Comparison of ENCODE assay signal across 28 cellular contexts in genomic region chr19:12555456-12555930, GRCh38. TPM values are rescaled to one million over a fixed set of nuclear protein-coding genes. Genes with fewer than 3 reads are reported as not detected.
DNase-seq lines count a peak whose midpoint lies in the region; ATAC-seq, FAIRE-seq and TF ChIP-seq lines count a peak whose summit lies in the region.
"Had no signal": no experiment of that assay in that cellular context is flagged by ENCODE, and none has a peak within 500 bp of the region (broad histone marks: within the 10 kb centered on the region; RNA-seq: fewer than 3 reads in every experiment).

No MANE protein-coding gene starts in this region.

- no peaks in the 10 kb centered on the region for H3K9me3 Mint-ChIP-seq in MCF 10A (ENCODE audit: unreplicated experiment)
- peaks cover 6% of the 10 kb centered on the region for H3K9me3 Mint-ChIP-seq in glutamatergic neuron (ENCODE audit: unreplicated experiment)
- H3K9me3 Mint-ChIP-seq: activated CD4-positive, alpha-beta memory T cell treated with anti-CD3 and anti-CD28 coated beads for 36 hours; activated T-helper 2 cell treated with anti-CD3 and anti-CD28 coated beads, Interferon-gamma antibody, Interleukin-2, Interleukin-4, amounts not matched to agents 10 μg/mL and 5 μg/mL and 100 μg/mL, durations not matched to agents 14 hours and 24 hours and 36 hours; nephron; T-helper 2 cell treated with Interferon-gamma antibody and Interleukin-4, amounts not matched to agents 5 μg/mL and 100 μg/mL, for 36 hours had no signal

- no peaks in the 10 kb centered on the region for H4K20me1 ChIP-seq in mammary epithelial cell (ENCODE audit: insufficient read depth, low read length)
- H4K20me1 ChIP-seq in K562 (replicated peaks; ENCODE audit: control insufficient read depth, insufficient read depth, low read length), result no peaks in the 10 kb centered on the region

- H3K4me3 Mint-ChIP-seq in MCF 10A (ENCODE audit: unreplicated experiment) (no peak overlapping the region), glutamatergic neuron (ENCODE audit: unreplicated experiment) (no peak overlapping the region)
- H3K4me3 Mint-ChIP-seq: activated CD4-positive, alpha-beta memory T cell treated with anti-CD3 and anti-CD28 coated beads for 36 hours; nephron; T-helper 2 cell treated with Interferon-gamma antibody and Interleukin-4, amounts not matched to agents 5 μg/mL and 100 μg/mL, for 36 hours had no signal

- in situ Hi-C loops in mammary epithelial cell (cut with MboI; ENCODE audit: low sequenced_read_pairs in 2 of 2) (no loop called here), K562 (cut with MboI) (no loop called here), transverse colon (cut with MboI; ENCODE audit: low pct_ligation_motif_present in 1 of 4, low pct_unique_long_range_greater_than_20kb in 1 of 4, low sequenced_read_pairs in 3 of 4) (no loop called here)

- FAIRE-seq in K562 (lab: Jason Lieb, UNC), result no peak
- FAIRE-seq: GM12892, islet of Langerhans had no signal

- intact Hi-C loops in mammary epithelial cell (cut with micrococcal nuclease), result loop anchor here (10.0 kb wide), 1 partner anchor 671 kb away; the partner anchor contains the start of gene ZNF69
- intact Hi-C loops in MCF 10A (cut with micrococcal nuclease), result no loop called here
- intact Hi-C loops in K562 (cut with micrococcal nuclease), result no loop called here
- intact Hi-C loops in right lobe of liver (cut with DNase I), result no loop called here
- intact Hi-C loops in transverse colon (cut with DNase I; ENCODE audit: low total_unique reads), result no loop called here

- H3K4me1 ChIP-seq in mammary epithelial cell (ENCODE audit: insufficient read depth, low read length) (peaks cover 4% of the 10 kb centered on the region), K562 (replicated peaks in 1 of 2; ENCODE audit: control insufficient read depth in 2 of 2, insufficient read depth in 2 of 2, low read length in 2 of 2) (peaks cover 6 to 9% of the 10 kb centered on the region in 2 experiments), right lobe of liver (peaks cover 0 to 8% (median 0%) of the 10 kb centered on the region in 4 donors), transverse colon (peaks cover under 1 to 14% (median 7%) of the 10 kb centered on the region in 4 donors)
- H3K4me1 ChIP-seq: BE2C, foreskin keratinocyte had no signal

- no peak overlapping the region for H3K4me2 ChIP-seq in mammary epithelial cell (ENCODE audit: insufficient read depth, low read depth, low read length)
- no peak overlapping the region for H3K4me2 ChIP-seq in K562 (ENCODE audit: insufficient read depth, low read length)

- H3K9me3 ChIP-seq in mammary epithelial cell (replicated peaks; ENCODE audit: insufficient read depth, low read length) (no peaks in the 10 kb centered on the region), K562 (replicated peaks; ENCODE audit: control insufficient read depth, insufficient read depth, low read depth, low read length) (peaks cover 2% of the 10 kb centered on the region; the same call in 1 of the 2 replicates), right lobe of liver (no peaks in the 10 kb centered on the region), transverse colon (no peaks in the 10 kb centered on the region)
- H3K9me3 ChIP-seq: BE2C, body of pancreas, mucosa of descending colon, upper lobe of left lung had no signal

- H3K27ac ChIP-seq in mammary epithelial cell (ENCODE audit: insufficient read depth, low read depth, low read length), result no peak overlapping the region
- H3K27ac ChIP-seq in K562 (ENCODE audit: extremely low read depth, low read depth, low read length), result no peak overlapping the region
- H3K27ac ChIP-seq in right lobe of liver, result no peak overlapping the region
- H3K27ac ChIP-seq in transverse colon, result no peak overlapping the region
- H3K27ac ChIP-seq: body of pancreas, foreskin keratinocyte, upper lobe of left lung, VCaP had no signal

- CTCF ChIA-PET in mammary epithelial cell (lab: Charles Lee; ENCODE audit: low non-redundant PET) (no interaction called here), MCF 10A (lab: Yijun Ruan, JAX) (no interaction called here), K562 (lab: Yijun Ruan, JAX; ENCODE audit: low intra/inter-chr PET ratio) (no interaction called here)

- BruUV-seq in mammary epithelial cell (replicated peaks; lab: Mats Ljungman, UMichigan) (no TSS peak), MCF 10A (replicated peaks; lab: Mats Ljungman, UMichigan) (no TSS peak), K562 (replicated peaks; lab: Mats Ljungman, UMichigan) (no TSS peak)

- 59% methylated on average over 12 of the region's 39 CpGs for WGBS in mammary epithelial cell (ENCODE audit: low coverage, missing lambda C conversion rate)
- 93% methylated on average over 30 of the region's 39 CpGs for WGBS in K562 (ENCODE audit: insufficient coverage, low coverage, missing lambda C conversion rate)
- 49% methylated on average over 17 of the region's 39 CpGs for WGBS in right lobe of liver (ENCODE audit: insufficient coverage, low coverage, low lambda C conversion rate, missing lambda C conversion rate)
- WGBS in transverse colon (ENCODE audit: low coverage in 1 of 2), 2 donors, result 79% methylated on average over 39 of the region's 39 CpGs; no CpG with 5 or more reads in 1 of the 2 donors

- dilution Hi-C loops in mammary epithelial cell (cut with HindIII; ENCODE audit: low sequenced_read_pairs), result no loop called here

- H3K27me3 Mint-ChIP-seq in MCF 10A (ENCODE audit: insufficient read depth, unreplicated experiment) (no peaks in the 10 kb centered on the region), glutamatergic neuron (ENCODE audit: unreplicated experiment) (peaks cover 7% of the 10 kb centered on the region)
- H3K27me3 Mint-ChIP-seq: activated CD4-positive, alpha-beta memory T cell treated with anti-CD3 and anti-CD28 coated beads for 36 hours had no signal

- H3K9me1 ChIP-seq in K562 (ENCODE audit: control insufficient read depth, insufficient read depth, low read length), result no peaks in the 10 kb centered on the region

- H3K36me3 ChIP-seq in mammary epithelial cell (ENCODE audit: insufficient read depth, low read length) (no peaks in the 10 kb centered on the region), K562 (ENCODE audit: control insufficient read depth, insufficient read depth, low read length) (no peaks in the 10 kb centered on the region), right lobe of liver (no peaks in the 10 kb centered on the region), transverse colon (no peaks in the 10 kb centered on the region)
- H3K36me3 ChIP-seq: BE2C, upper lobe of left lung had no signal

- H3K9ac ChIP-seq in mammary epithelial cell (ENCODE audit: insufficient read depth, low read length) (no peak overlapping the region), K562 (ENCODE audit: insufficient read depth in 1 of 2, low read depth in 2 of 2, low read length in 2 of 2) (no peak overlapping the region)

- TF ChIP-seq POLR2A in K562 (conservative IDR thresholded peaks at IDR 0.05) (no peak), right lobe of liver (IDR thresholded peaks at IDR 0.05) (no peak), transverse colon (IDR thresholded peaks at IDR 0.05) (no peak)

- no peak for DNase-seq in mammary epithelial cell
- no peak for DNase-seq in MCF 10A (ENCODE audit: unreplicated experiment)
- no peak for DNase-seq in K562 (ENCODE audit: extremely low read depth in 1 of 4, low spot score in 3 of 4)
- peak in 2 of 3 donors; percentile 24 to 48 for DNase-seq in right lobe of liver
- DNase-seq in transverse colon, result peak; percentile 9
- DNase-seq in glutamatergic neuron, result no peak
- no peak for DNase-seq in activated naive CD4-positive, alpha-beta T cell treated with Interleukin-2 at 50 U/mL for 16 hours
- DNase-seq: activated CD4-positive, alpha-beta memory T cell treated with anti-CD3 and anti-CD28 coated beads for 36 hours; activated CD8-positive, alpha-beta memory T cell treated with anti-CD3 and anti-CD28 coated beads, Interleukin-2, amount 50 U/mL, for 48 hours; BE2C; body of pancreas; COR-L47; effector CD4-positive, alpha-beta T cell; foreskin keratinocyte; hippocampal formation; mucosa of descending colon; NCI-H1105; NCI-H2029 treated with DMSO at 0.1 percent for 48 hours; NCI-H345; NCI-H774 had no signal

- TF ChIP-seq RAD21 in K562 (CRISPR knock-in tag; conservative IDR thresholded peaks at IDR 0.05 in 1 of 2, IDR thresholded peaks at IDR 0.05 in 1 of 2), result no peak

- H3K27ac Mint-ChIP-seq in MCF 10A (ENCODE audit: low read depth, unreplicated experiment) (no peak overlapping the region), glutamatergic neuron (ENCODE audit: unreplicated experiment) (no peak overlapping the region)
- H3K27ac Mint-ChIP-seq: activated CD4-positive, alpha-beta memory T cell treated with anti-CD3 and anti-CD28 coated beads for 36 hours; activated T-helper 2 cell treated with anti-CD3 and anti-CD28 coated beads, Interferon-gamma antibody, Interleukin-2, Interleukin-4, amounts not matched to agents 10 μg/mL and 5 μg/mL and 100 μg/mL, durations not matched to agents 14 hours and 24 hours and 36 hours; nephron; T-helper 2 cell treated with Interferon-gamma antibody and Interleukin-4, amounts not matched to agents 5 μg/mL and 100 μg/mL, for 36 hours had no signal

- H3K4me1 Mint-ChIP-seq in MCF 10A (ENCODE audit: insufficient read depth, unreplicated experiment) (peaks cover 6% of the 10 kb centered on the region), glutamatergic neuron (ENCODE audit: low read depth, unreplicated experiment) (peaks cover 2% of the 10 kb centered on the region)

- H3K4me3 ChIP-seq in mammary epithelial cell (replicated peaks in 1 of 3; ENCODE audit: insufficient read depth in 1 of 3, low read depth in 2 of 3, low read length in 3 of 3), result no peak overlapping the region
- no peak overlapping the region for H3K4me3 ChIP-seq in K562
- H3K4me3 ChIP-seq in right lobe of liver, result no peak overlapping the region
- H3K4me3 ChIP-seq in transverse colon, result no peak overlapping the region
- H3K4me3 ChIP-seq: body of pancreas, mucosa of descending colon, upper lobe of left lung had no signal

- H3K36me3 Mint-ChIP-seq in MCF 10A (ENCODE audit: insufficient read depth, unreplicated experiment), result peaks cover 5% of the 10 kb centered on the region
- no peaks in the 10 kb centered on the region for H3K36me3 Mint-ChIP-seq in glutamatergic neuron (ENCODE audit: unreplicated experiment)
- H3K36me3 Mint-ChIP-seq: activated CD4-positive, alpha-beta memory T cell treated with anti-CD3 and anti-CD28 coated beads for 36 hours had no signal

- H3K79me2 ChIP-seq in mammary epithelial cell (ENCODE audit: insufficient read depth, low read length) (peaks cover under 1% of the 10 kb centered on the region), K562 (ENCODE audit: control insufficient read depth, insufficient read depth, low read length) (peaks cover 6% of the 10 kb centered on the region)

- H2AFZ ChIP-seq in mammary epithelial cell (ENCODE audit: low read depth, low read length) (peak overlapping the region; percentile 39), K562 (ENCODE audit: low read depth, low read length) (no peak overlapping the region)

- ATAC-seq in K562, result no peak
- ATAC-seq in right lobe of liver, result no peak
- ATAC-seq in GM21723 (IDR thresholded peaks at IDR 0.05; ENCODE audit: unreplicated experiment), result no peak
- ATAC-seq: body of pancreas, foreskin keratinocyte, mucosa of descending colon had no signal

- H3K27me3 ChIP-seq in mammary epithelial cell (ENCODE audit: insufficient read depth, low read length) (no peaks in the 10 kb centered on the region), K562 (ENCODE audit: control insufficient read depth in 2 of 2, insufficient read depth in 2 of 2, low read length in 2 of 2) (no peaks in the 10 kb centered on the region), right lobe of liver (no peaks in the 10 kb centered on the region), transverse colon (no peaks in the 10 kb centered on the region)
- H3K27me3 ChIP-seq: BE2C, body of pancreas, foreskin keratinocyte, upper lobe of left lung had no signal

- TF ChIP-seq EP300 in K562 (IDR thresholded peaks at IDR 0.05; ENCODE audit: low read length) (no peak), transverse colon (IDR thresholded peaks at IDR 0.05; ENCODE audit: low read depth) (no peak)

- TF ChIP-seq CTCF in mammary epithelial cell (conservative IDR thresholded peaks at IDR 0.05 in 1 of 2, IDR thresholded peaks at IDR 0.05 in 1 of 2; ENCODE audit: extremely low read depth in 1 of 2, insufficient read depth in 1 of 2, low read depth in 1 of 2, low read length in 2 of 2), result no peak
- no peak for TF ChIP-seq CTCF in MCF 10A (IDR thresholded peaks at IDR 0.05; ENCODE audit: unreplicated experiment)
- no peak for TF ChIP-seq CTCF in K562 (IDR thresholded peaks at IDR 0.05 in 2 of 3, conservative IDR thresholded peaks at IDR 0.05 in 1 of 3; ENCODE audit: insufficient read depth in 2 of 3, low read depth in 1 of 3, low read length in 3 of 3)
- TF ChIP-seq CTCF in right lobe of liver (IDR thresholded peaks at IDR 0.05), result no peak
- TF ChIP-seq CTCF in transverse colon (IDR thresholded peaks at IDR 0.05), result no peak
- TF ChIP-seq CTCF in glutamatergic neuron (IDR thresholded peaks at IDR 0.05; ENCODE audit: partially characterized antibody, unreplicated experiment), result no peak

- POLR2A ChIA-PET in MCF 10A (lab: Yijun Ruan, JAX), result interaction anchor here (0.5 kb wide), 1 partner anchor 450 kb away, joined by 3 read pairs; no protein-coding TSS in a partner anchor
- POLR2A ChIA-PET in K562 (lab: Yijun Ruan, JAX), result no interaction called here

RNA-seq across cellular contexts. Expression of gene ZNF564, which starts 4.2 kb away (rescaled TPM):
- total RNA-seq in mammary epithelial cell (1 to 10 TPM; 4.3 to 5.5 TPM), MCF 10A (2022) (4.4 and 5.1 TPM in 2 replicates), K562 (2014; rRNA removed) (5.2 and 6.7 TPM in 2 replicates), K562 (2014; rRNA removed; fragmentation: Illumina TruSeq; extraction: Trizol) (7.0 and 10.8 TPM in 2 replicates), K562 (2015; rRNA removed; fragmentation: Illumina TruSeq; extraction: Trizol) (6.1 and 6.4 TPM in 2 replicates), K562 (2021) (6.0 and 8.1 TPM in 2 replicates), right lobe of liver (1 to 10 TPM; 3.1 to 8.1 (median 5.3) TPM), transverse colon (10 to 100 TPM; 16.4 to 25.6 (median 19.6) TPM), glutamatergic neuron (ENCODE audit: unreplicated experiment) (11.2 TPM)
- polyA plus RNA-seq in mammary epithelial cell (1.2 TPM), K562 (2011; rRNA removed) (4.5 and 5.4 TPM in 2 replicates), K562 (2014; fragmentation: Illumina TruSeq; extraction: Trizol) (5.1 TPM in 2 replicates), K562 (2014; fragmentation: Nextera tagmentation; extraction: Ambion mirVana) (1 to 10 TPM; 1.4 to 2.1 TPM), K562 (2014; rRNA removed) (4.0 and 5.6 TPM in 2 replicates)
- 3.2 TPM for polyA minus RNA-seq in mammary epithelial cell
- total RNA-seq in K562 (2011; cell fraction: chromatin; rRNA removed; ENCODE audit: low replicate concordance), result 33.3 and 61.8 TPM in 2 replicates
- 28.2 and 30.7 TPM in 2 replicates for total RNA-seq in K562 (2011; cell fraction: nucleolus; rRNA removed)
- total RNA-seq in K562 (2011; cell fraction: nucleoplasm; rRNA removed), result 39.2 and 48.5 TPM in 2 replicates
- polyA plus RNA-seq in K562 (2011; cell fraction: cytosol; rRNA removed), result 0.78 and 1.9 TPM in 2 replicates
- polyA plus RNA-seq in K562 (2011; cell fraction: nucleus; rRNA removed), result 5.6 and 6.1 TPM in 2 replicates
- polyA plus RNA-seq in K562 (2012), result 3.7 and 4.5 TPM in 2 replicates
- polyA minus RNA-seq in K562 (2011; rRNA and poly(A)+ RNA removed), result 13.8 and 21.2 TPM in 2 replicates
- polyA minus RNA-seq in K562 (2011; cell fraction: cytosol; rRNA and poly(A)+ RNA removed), result 2.4 and 5.1 TPM in 2 replicates
- 9.7 and 17.8 TPM in 2 replicates for polyA minus RNA-seq in K562 (2011; cell fraction: nucleus; rRNA and poly(A)+ RNA removed)

RNA-seq across cellular contexts. Expression of gene ZNF490, which starts 55.1 kb away (rescaled TPM):
- total RNA-seq in mammary epithelial cell (1 to 10 TPM; 6.5 to 8.3 TPM), MCF 10A (2022) (6.9 and 8.4 TPM in 2 replicates), K562 (2014; rRNA removed) (4.5 and 6.2 TPM in 2 replicates), K562 (2014; rRNA removed; fragmentation: Illumina TruSeq; extraction: Trizol) (8.0 and 8.3 TPM in 2 replicates), K562 (2015; rRNA removed; fragmentation: Illumina TruSeq; extraction: Trizol) (5.1 and 6.2 TPM in 2 replicates), K562 (2021) (6.7 and 7.1 TPM in 2 replicates), right lobe of liver (1 to 10 TPM; 3.6 to 7.0 (median 4.3) TPM), transverse colon (10 to 100 TPM in 2 of 4 donors, 1 to 10 TPM in 2; 6.7 to 54.9 (median 10.8) TPM), glutamatergic neuron (ENCODE audit: unreplicated experiment) (8.0 TPM)
- polyA plus RNA-seq in mammary epithelial cell (2.2 TPM), K562 (2011; rRNA removed) (3.2 and 4.4 TPM in 2 replicates), K562 (2014; fragmentation: Illumina TruSeq; extraction: Trizol) (2.4 TPM in 2 replicates), K562 (2014; fragmentation: Nextera tagmentation; extraction: Ambion mirVana) (1 to 10 TPM in 1 of 2 experiments, under 1 TPM in 1; 0.90 to 1.5 TPM), K562 (2014; rRNA removed) (1.9 and 2.2 TPM in 2 replicates)
- 40.1 TPM for polyA minus RNA-seq in mammary epithelial cell
- 18.1 and 24.6 TPM in 2 replicates for total RNA-seq in K562 (2011; cell fraction: chromatin; rRNA removed; ENCODE audit: low replicate concordance)
- total RNA-seq in K562 (2011; cell fraction: nucleolus; rRNA removed), result 16.8 and 18.8 TPM in 2 replicates
- 15.3 and 17.7 TPM in 2 replicates for total RNA-seq in K562 (2011; cell fraction: nucleoplasm; rRNA removed)
- 1.4 and 2.6 TPM in 2 replicates for polyA plus RNA-seq in K562 (2011; cell fraction: cytosol; rRNA removed)
- polyA plus RNA-seq in K562 (2011; cell fraction: nucleus; rRNA removed), result 2.0 and 3.0 TPM in 2 replicates
- polyA plus RNA-seq in K562 (2012), result 1.1 and 2.4 TPM in 2 replicates
- polyA minus RNA-seq in K562 (2011; rRNA and poly(A)+ RNA removed), result 19.0 and 20.4 TPM in 2 replicates
- 6.7 and 7.1 TPM in 2 replicates for polyA minus RNA-seq in K562 (2011; cell fraction: cytosol; rRNA and poly(A)+ RNA removed)
- polyA minus RNA-seq in K562 (2011; cell fraction: nucleus; rRNA and poly(A)+ RNA removed), result 7.1 and 8.6 TPM in 2 replicates

RNA-seq across cellular contexts. Expression of gene ZNF791, which starts 55.2 kb away (rescaled TPM):
- total RNA-seq in mammary epithelial cell (10 to 100 TPM; 15.3 to 18.6 TPM), MCF 10A (2022) (23.7 and 40.2 TPM in 2 replicates), K562 (2014; rRNA removed) (8.9 and 9.6 TPM in 2 replicates), K562 (2014; rRNA removed; fragmentation: Illumina TruSeq; extraction: Trizol) (17.4 TPM in 2 replicates), K562 (2015; rRNA removed; fragmentation: Illumina TruSeq; extraction: Trizol) (11.7 and 14.4 TPM in 2 replicates), K562 (2021) (12.0 and 13.2 TPM in 2 replicates), right lobe of liver (10 to 100 TPM in 1 of 6 experiments, 1 to 10 TPM in 5; 5.5 to 10.7 (median 7.8) TPM), transverse colon (10 to 100 TPM; 17.5 to 83.0 (median 24.9) TPM), glutamatergic neuron (ENCODE audit: unreplicated experiment) (27.6 TPM)
- polyA plus RNA-seq in mammary epithelial cell (6.2 TPM), K562 (2011; rRNA removed) (15.8 and 16.9 TPM in 2 replicates), K562 (2014; fragmentation: Illumina TruSeq; extraction: Trizol) (18.9 and 22.7 TPM in 2 replicates), K562 (2014; fragmentation: Nextera tagmentation; extraction: Ambion mirVana) (10 to 100 TPM in 1 of 2 experiments, 1 to 10 TPM in 1; 7.8 to 13.1 TPM), K562 (2014; rRNA removed) (8.2 and 11.9 TPM in 2 replicates)
- 19.1 TPM for polyA minus RNA-seq in mammary epithelial cell
- total RNA-seq in K562 (2011; cell fraction: chromatin; rRNA removed; ENCODE audit: low replicate concordance), result 35.0 and 62.7 TPM in 2 replicates
- 22.1 and 27.2 TPM in 2 replicates for total RNA-seq in K562 (2011; cell fraction: nucleolus; rRNA removed)
- total RNA-seq in K562 (2011; cell fraction: nucleoplasm; rRNA removed), result 28.1 and 38.2 TPM in 2 replicates
- polyA plus RNA-seq in K562 (2011; cell fraction: cytosol; rRNA removed), result 8.4 and 13.9 TPM in 2 replicates
- 8.4 and 10.8 TPM in 2 replicates for polyA plus RNA-seq in K562 (2011; cell fraction: nucleus; rRNA removed)
- polyA plus RNA-seq in K562 (2012), result 12.4 and 13.7 TPM in 2 replicates
- polyA minus RNA-seq in K562 (2011; rRNA and poly(A)+ RNA removed), result 18.1 and 24.3 TPM in 2 replicates
- polyA minus RNA-seq in K562 (2011; cell fraction: cytosol; rRNA and poly(A)+ RNA removed), result 14.1 and 22.8 TPM in 2 replicates
- polyA minus RNA-seq in K562 (2011; cell fraction: nucleus; rRNA and poly(A)+ RNA removed), result 5.5 and 12.9 TPM in 2 replicates

Comparison
In these comparisons a context has a peak if more than half of its experiments do, and no peak if none do; other contexts are left out.
1. DNase-seq: peak in right lobe of liver (2 of 3) and transverse colon (single experiment); none in mammary epithelial cell (single experiment), MCF 10A (single experiment), K562 (0 of 4), glutamatergic neuron (single experiment) and activated naive CD4-positive, alpha-beta T cell treated with Interleukin-2 at 50 U/mL for 16 hours (single experiment).